In the genomic region with DNA sequence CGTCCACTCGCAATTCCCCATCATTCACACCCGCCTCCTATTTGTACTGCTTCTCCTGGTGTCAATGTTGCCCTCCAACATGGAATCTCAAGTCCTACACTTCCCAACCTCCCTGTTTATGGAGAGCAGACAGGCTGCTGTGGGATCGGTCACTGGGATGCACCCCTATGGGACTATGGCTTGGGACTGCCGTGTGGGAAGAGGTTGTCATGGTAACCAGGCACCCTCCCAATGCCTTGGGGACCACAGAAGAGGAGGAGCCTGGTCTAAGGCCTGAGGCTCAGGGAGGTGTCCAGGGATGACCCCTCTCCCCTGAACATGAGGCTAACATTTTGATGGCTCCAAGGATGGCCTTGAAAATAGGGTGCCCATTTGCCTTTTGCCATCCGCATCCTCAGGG, we compare ENCODE assay signal across 7 cellular contexts.
"Had no signal": no experiment of that assay in that cellular context is flagged by ENCODE, and none has a peak within 500 bp of the region (broad histone marks: within the 10 kb centered on the region; RNA-seq: fewer than 3 reads in every experiment).

No MANE protein-coding gene starts in this region.

- H2AFZ ChIP-seq: GM23338 had no signal

- DNase-seq: H9, HCEC 1CT, IMR-90 had no signal

- H3K27ac ChIP-seq: HL-60 had no signal

- H3K4me3 ChIP-seq: GM23338 had no signal

- FAIRE-seq: H1, H54 had no signal

- H3K27ac Mint-ChIP-seq: GM23338, H9 had no signal

- H3K4me2 ChIP-seq: GM23338 had no signal

- ATAC-seq: GM23338 had no signal

- H3K9me3 Mint-ChIP-seq: H9 had no signal

- H3K4me3 Mint-ChIP-seq: GM23338, H9 had no signal
